Comparison of ENCODE assay signal across 36 cellular contexts in genomic region chr7:34331102-34331501, GRCh38.
"Had no signal": no experiment of that assay in that cellular context is flagged by ENCODE, and none has a peak within 500 bp of the region (broad histone marks: within the 10 kb centered on the region; RNA-seq: fewer than 3 reads in every experiment).

No MANE protein-coding gene starts in this region.

- H3K4me1 Mint-ChIP-seq: activated naive CD4-positive, alpha-beta T cell treated with anti-CD3 and anti-CD28 coated beads, Interleukin-2, amount 10 ng/mL, durations not matched to agents 7 days and 5 days; activated naive CD4-positive, alpha-beta T cell treated with anti-CD3 and anti-CD28 coated beads, Interleukin-2, amount 50 U/mL, for 24 hours; activated naive CD8-positive, alpha-beta T cell treated with anti-CD3 and anti-CD28 coated beads for 36 hours; activated naive CD8-positive, alpha-beta T cell treated with anti-CD3 and anti-CD28 coated beads, Interleukin-2, amount 10 ng/mL, durations not matched to agents 7 days and 5 days; activated naive CD8-positive, alpha-beta T cell treated with anti-CD3 and anti-CD28 coated beads, Interleukin-2, amount 50 U/mL, for 24 hours; activated T-helper 17 cell treated with anti-CD3 and anti-CD28 coated beads, Interleukin-2, amount 50 U/mL, for 72 hours; brain; central memory CD8-positive, alpha-beta T cell had no signal

- H3K27me3 ChIP-seq: adrenal gland, ascending aorta, body of pancreas, brain microvascular endothelial cell, breast epithelium, cardiac muscle cell had no signal

- H3K4me1 ChIP-seq: adrenal gland, ascending aorta, body of pancreas, breast epithelium had no signal

- H3K27me3 Mint-ChIP-seq: activated naive CD4-positive, alpha-beta T cell treated with anti-CD3 and anti-CD28 coated beads, Interleukin-2, amount 10 ng/mL, durations not matched to agents 7 days and 5 days; activated naive CD8-positive, alpha-beta T cell treated with anti-CD3 and anti-CD28 coated beads for 36 hours; activated naive CD8-positive, alpha-beta T cell treated with anti-CD3 and anti-CD28 coated beads, Interleukin-2, amount 10 ng/mL, durations not matched to agents 7 days and 5 days; activated naive CD8-positive, alpha-beta T cell treated with anti-CD3 and anti-CD28 coated beads, Interleukin-2, amount 50 U/mL, for 24 hours; brain; central memory CD8-positive, alpha-beta T cell had no signal

- H3K27ac ChIP-seq: adrenal gland, ascending aorta, body of pancreas, brain microvascular endothelial cell, breast epithelium, cardiac muscle cell had no signal

- H3K27ac Mint-ChIP-seq: activated naive CD4-positive, alpha-beta T cell treated with anti-CD3 and anti-CD28 coated beads for 36 hours; activated naive CD4-positive, alpha-beta T cell treated with anti-CD3 and anti-CD28 coated beads, Interleukin-2, amount 10 ng/mL, durations not matched to agents 7 days and 5 days; activated naive CD4-positive, alpha-beta T cell treated with anti-CD3 and anti-CD28 coated beads, Interleukin-2, amount 50 U/mL, for 24 hours; activated naive CD4-positive, alpha-beta T cell treated with anti-CD3 and anti-CD28 coated beads, Interleukin-2, amount 50 U/mL, for 72 hours; activated naive CD8-positive, alpha-beta T cell; activated naive CD8-positive, alpha-beta T cell treated with anti-CD3 and anti-CD28 coated beads for 36 hours; activated naive CD8-positive, alpha-beta T cell treated with anti-CD3 and anti-CD28 coated beads, Interleukin-2, amount 10 ng/mL, durations not matched to agents 7 days and 5 days; activated naive CD8-positive, alpha-beta T cell treated with anti-CD3 and anti-CD28 coated beads, Interleukin-2, amount 50 U/mL, for 24 hours; activated T-cell treated with anti-CD3 and anti-CD28 coated beads, Interleukin-2, amount 50 U/mL, for 72 hours; activated T-helper 1 cell treated with anti-CD3 and anti-CD28 coated beads, Interleukin-12 subunit alpha, Interleukin-12 subunit beta, Interleukin-2, Interleukin-4 antibody, amounts not matched to agents 30 ng/mL and 10 ng/mL and 1 ng/mL, durations not matched to agents 14 hours and 24 hours and 36 hours; activated T-helper 17 cell treated with anti-CD3 and anti-CD28 coated beads, Interleukin-2, amount 50 U/mL, for 72 hours; activated T-helper 2 cell treated with anti-CD3 and anti-CD28 coated beads, Interferon-gamma antibody, Interleukin-2, Interleukin-4, amounts not matched to agents 10 μg/mL and 5 μg/mL and 100 μg/mL, durations not matched to agents 14 hours and 24 hours and 36 hours; brain had no signal

- H3K4me3 ChIP-seq: adrenal gland, ascending aorta, body of pancreas, breast epithelium, cardiac muscle cell had no signal

- H3K9me3 ChIP-seq: adrenal gland, ascending aorta, body of pancreas, breast epithelium had no signal

- ATAC-seq: activated naive CD4-positive, alpha-beta T cell treated with anti-CD3 and anti-CD28 coated beads, Interleukin-2, amount 50 U/mL, for 72 hours; activated naive CD8-positive, alpha-beta T cell treated with anti-CD3 and anti-CD28 coated beads, Interleukin-2, amount 50 U/mL, for 24 hours; activated T-cell treated with anti-CD3 and anti-CD28 coated beads, Interleukin-2, amount 50 U/mL, for 4 hours; activated T-cell treated with anti-CD3 and anti-CD28 coated beads, Interleukin-2, amount 50 U/mL, for 72 hours; activated T-helper 17 cell treated with anti-CD3 and anti-CD28 coated beads, Interleukin-2, amount 50 U/mL, for 72 hours; body of pancreas had no signal

- H3K4me3 Mint-ChIP-seq: activated naive CD4-positive, alpha-beta T cell treated with anti-CD3 and anti-CD28 coated beads for 36 hours; activated naive CD4-positive, alpha-beta T cell treated with anti-CD3 and anti-CD28 coated beads, Interleukin-2, amount 10 ng/mL, durations not matched to agents 7 days and 5 days; activated naive CD4-positive, alpha-beta T cell treated with anti-CD3 and anti-CD28 coated beads, Interleukin-2, amount 50 U/mL, for 24 hours; activated naive CD8-positive, alpha-beta T cell; activated naive CD8-positive, alpha-beta T cell treated with anti-CD3 and anti-CD28 coated beads for 36 hours; activated naive CD8-positive, alpha-beta T cell treated with anti-CD3 and anti-CD28 coated beads, Interleukin-2, amount 10 ng/mL, durations not matched to agents 7 days and 5 days; activated naive CD8-positive, alpha-beta T cell treated with anti-CD3 and anti-CD28 coated beads, Interleukin-2, amount 50 U/mL, for 24 hours; activated T-cell treated with anti-CD3 and anti-CD28 coated beads, Interleukin-2, amount 50 U/mL, for 4 hours; activated T-cell treated with anti-CD3 and anti-CD28 coated beads, Interleukin-2, amount 50 U/mL, for 72 hours; activated T-helper 1 cell treated with anti-CD3 and anti-CD28 coated beads, Interleukin-12 subunit alpha, Interleukin-12 subunit beta, Interleukin-2, Interleukin-4 antibody, amounts not matched to agents 30 ng/mL and 10 ng/mL and 1 ng/mL, durations not matched to agents 14 hours and 24 hours and 36 hours; activated T-helper 17 cell treated with anti-CD3 and anti-CD28 coated beads, Interleukin-2, amount 50 U/mL, for 72 hours; brain; central memory CD8-positive, alpha-beta T cell had no signal

- H3K9me3 Mint-ChIP-seq: activated naive CD4-positive, alpha-beta T cell treated with anti-CD3 and anti-CD28 coated beads for 36 hours; activated naive CD4-positive, alpha-beta T cell treated with anti-CD3 and anti-CD28 coated beads, Interleukin-2, amount 10 ng/mL, durations not matched to agents 7 days and 5 days; activated naive CD8-positive, alpha-beta T cell treated with anti-CD3 and anti-CD28 coated beads for 36 hours; activated naive CD8-positive, alpha-beta T cell treated with anti-CD3 and anti-CD28 coated beads, Interleukin-2, amount 10 ng/mL, durations not matched to agents 7 days and 5 days; activated naive CD8-positive, alpha-beta T cell treated with anti-CD3 and anti-CD28 coated beads, Interleukin-2, amount 50 U/mL, for 24 hours; activated T-cell treated with anti-CD3 and anti-CD28 coated beads, Interleukin-2, amount 50 U/mL, for 4 hours; activated T-helper 1 cell treated with anti-CD3 and anti-CD28 coated beads, Interleukin-12 subunit alpha, Interleukin-12 subunit beta, Interleukin-2, Interleukin-4 antibody, amounts not matched to agents 30 ng/mL and 10 ng/mL and 1 ng/mL, durations not matched to agents 14 hours and 24 hours and 36 hours; activated T-helper 2 cell treated with anti-CD3 and anti-CD28 coated beads, Interferon-gamma antibody, Interleukin-2, Interleukin-4, amounts not matched to agents 10 μg/mL and 5 μg/mL and 100 μg/mL, durations not matched to agents 14 hours and 24 hours and 36 hours had no signal

- H3K36me3 ChIP-seq: adrenal gland, ascending aorta, brain microvascular endothelial cell, breast epithelium, cardiac muscle cell had no signal

- H3K36me3 Mint-ChIP-seq: activated naive CD4-positive, alpha-beta T cell treated with anti-CD3 and anti-CD28 coated beads, Interleukin-2, amount 10 ng/mL, durations not matched to agents 7 days and 5 days; activated naive CD4-positive, alpha-beta T cell treated with anti-CD3 and anti-CD28 coated beads, Interleukin-2, amount 50 U/mL, for 24 hours; activated naive CD4-positive, alpha-beta T cell treated with anti-CD3 and anti-CD28 coated beads, Interleukin-2, amount 50 U/mL, for 72 hours; activated naive CD8-positive, alpha-beta T cell; activated naive CD8-positive, alpha-beta T cell treated with anti-CD3 and anti-CD28 coated beads for 36 hours; activated naive CD8-positive, alpha-beta T cell treated with anti-CD3 and anti-CD28 coated beads, Interleukin-2, amount 10 ng/mL, durations not matched to agents 7 days and 5 days; brain had no signal

- DNase-seq: activated effector memory CD4-positive, alpha-beta T cell treated with anti-CD3 and anti-CD28 coated beads, Interleukin-2, amount 50 U/mL, for 16 hours; activated effector memory CD4-positive, alpha-beta T cell treated with Interleukin-2 at 50 U/mL for 16 hours; activated gamma-delta T cell; activated gamma-delta T cell treated with Interleukin-2 at 50 U/mL for 16 hours; activated naive CD4-positive, alpha-beta T cell; activated naive CD4-positive, alpha-beta T cell treated with anti-CD3 and anti-CD28 coated beads for 36 hours; activated naive CD4-positive, alpha-beta T cell treated with anti-CD3 and anti-CD28 coated beads, Interleukin-2, amount 10 ng/mL, durations not matched to agents 7 days and 5 days; activated naive CD4-positive, alpha-beta T cell treated with anti-CD3 and anti-CD28 coated beads, Interleukin-2, amount 50 U/mL, for 16 hours; activated naive CD4-positive, alpha-beta T cell treated with Interleukin-2 at 50 U/mL for 16 hours; activated naive CD8-positive, alpha-beta T cell treated with anti-CD3 and anti-CD28 coated beads for 36 hours; activated naive CD8-positive, alpha-beta T cell treated with anti-CD3 and anti-CD28 coated beads, Interleukin-2, amount 10 ng/mL, durations not matched to agents 7 days and 5 days; activated naive CD8-positive, alpha-beta T cell treated with anti-CD3 and anti-CD28 coated beads, Interleukin-2, amount 50 U/mL, for 24 hours; activated T-cell treated with anti-CD3 and anti-CD28 coated beads, Interleukin-2, amount 50 U/mL, for 4 hours; activated T-cell treated with anti-CD3 and anti-CD28 coated beads, Interleukin-2, amount 50 U/mL, for 48 hours; activated T-cell treated with anti-CD3 and anti-CD28 coated beads, Interleukin-2, amount 50 U/mL, for 72 hours; adrenal gland; amniotic stem cell; amygdala; anterior cingulate cortex; aorta; body of pancreas; brain microvascular endothelial cell; caudate nucleus; central memory CD4-positive, alpha-beta T cell; cerebellar nuclear complex had no signal
